In genomic region chr7:75534727-75535307, GRCh38 we compare ENCODE assay signal across 1 cellular context.
TF ChIP-seq lines count a peak whose summit lies in the region.

No MANE protein-coding gene starts in this region.

TF ChIP-seq in GM12878, 131 proteins besides CTCF, POLR2A, EP300 and RAD21 (continued from another document):
- TF ChIP-seq CUX1 (IDR thresholded peaks at IDR 0.05; ENCODE audit: insufficient replicate concordance, low read depth, low read length) = no peak
- peak; percentile 65; the same call in 1 of the 2 replicates for TF ChIP-seq NFIC (IDR thresholded peaks at IDR 0.05; ENCODE audit: low read depth, low read length)
- TF ChIP-seq RUNX3 (IDR thresholded peaks at IDR 0.05; ENCODE audit: low read length) = peak; percentile 59; the same call in 1 of the 2 replicates
- TF ChIP-seq SPI1 (IDR thresholded peaks at IDR 0.05; ENCODE audit: borderline replicate concordance, insufficient read depth, low read depth, low read length) = peak; percentile 32; the same call in 1 of the 2 replicates
- peak; percentile 19 for TF ChIP-seq MEF2B (IDR thresholded peaks at IDR 0.05; ENCODE audit: partially characterized antibody, poor library complexity, severe bottlenecking)
- TF ChIP-seq IKZF1 (conservative IDR thresholded peaks at IDR 0.05) = no peak; the same call in 1 of the 2 replicates
- no peak for TF ChIP-seq MYC (IDR thresholded peaks at IDR 0.05; ENCODE audit: insufficient read depth, insufficient read length, insufficient replicate concordance, low read length, severe bottlenecking)
- TF ChIP-seq, protein P1, sequence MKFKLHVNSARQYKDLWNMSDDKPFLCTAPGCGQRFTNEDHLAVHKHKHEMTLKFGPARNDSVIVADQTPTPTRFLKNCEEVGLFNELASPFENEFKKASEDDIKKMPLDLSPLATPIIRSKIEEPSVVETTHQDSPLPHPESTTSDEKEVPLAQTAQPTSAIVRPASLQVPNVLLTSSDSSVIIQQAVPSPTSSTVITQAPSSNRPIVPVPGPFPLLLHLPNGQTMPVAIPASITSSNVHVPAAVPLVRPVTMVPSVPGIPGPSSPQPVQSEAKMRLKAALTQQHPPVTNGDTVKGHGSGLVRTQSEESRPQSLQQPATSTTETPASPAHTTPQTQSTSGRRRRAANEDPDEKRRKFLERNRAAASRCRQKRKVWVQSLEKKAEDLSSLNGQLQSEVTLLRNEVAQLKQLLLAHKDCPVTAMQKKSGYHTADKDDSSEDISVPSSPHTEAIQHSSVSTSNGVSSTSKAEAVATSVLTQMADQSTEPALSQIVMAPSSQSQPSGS (IDR thresholded peaks at IDR 0.05; ENCODE audit: low read length) = 0 out of 2 replicates have a peak, but pooled peaks have one; percentile 21
- no peak for TF ChIP-seq CHD2 (IDR thresholded peaks at IDR 0.05; ENCODE audit: borderline replicate concordance, low read depth, low read length)
- TF ChIP-seq ZNF622 (IDR thresholded peaks at IDR 0.05) = no peak
- TF ChIP-seq, protein P2, sequence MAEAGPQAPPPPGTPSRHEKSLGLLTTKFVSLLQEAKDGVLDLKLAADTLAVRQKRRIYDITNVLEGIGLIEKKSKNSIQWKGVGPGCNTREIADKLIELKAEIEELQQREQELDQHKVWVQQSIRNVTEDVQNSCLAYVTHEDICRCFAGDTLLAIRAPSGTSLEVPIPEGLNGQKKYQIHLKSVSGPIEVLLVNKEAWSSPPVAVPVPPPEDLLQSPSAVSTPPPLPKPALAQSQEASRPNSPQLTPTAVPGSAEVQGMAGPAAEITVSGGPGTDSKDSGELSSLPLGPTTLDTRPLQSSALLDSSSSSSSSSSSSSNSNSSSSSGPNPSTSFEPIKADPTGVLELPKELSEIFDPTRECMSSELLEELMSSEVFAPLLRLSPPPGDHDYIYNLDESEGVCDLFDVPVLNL (IDR thresholded peaks at IDR 0.05; ENCODE audit: low read depth, low read length) = no peak
- TF ChIP-seq CBX3 (IDR thresholded peaks at IDR 0.05; ENCODE audit: borderline replicate concordance, low read depth) = no peak
- TF ChIP-seq ZNF384 (IDR thresholded peaks at IDR 0.05; ENCODE audit: borderline replicate concordance, low read depth, low read length) = no peak
- TF ChIP-seq, protein P3, sequence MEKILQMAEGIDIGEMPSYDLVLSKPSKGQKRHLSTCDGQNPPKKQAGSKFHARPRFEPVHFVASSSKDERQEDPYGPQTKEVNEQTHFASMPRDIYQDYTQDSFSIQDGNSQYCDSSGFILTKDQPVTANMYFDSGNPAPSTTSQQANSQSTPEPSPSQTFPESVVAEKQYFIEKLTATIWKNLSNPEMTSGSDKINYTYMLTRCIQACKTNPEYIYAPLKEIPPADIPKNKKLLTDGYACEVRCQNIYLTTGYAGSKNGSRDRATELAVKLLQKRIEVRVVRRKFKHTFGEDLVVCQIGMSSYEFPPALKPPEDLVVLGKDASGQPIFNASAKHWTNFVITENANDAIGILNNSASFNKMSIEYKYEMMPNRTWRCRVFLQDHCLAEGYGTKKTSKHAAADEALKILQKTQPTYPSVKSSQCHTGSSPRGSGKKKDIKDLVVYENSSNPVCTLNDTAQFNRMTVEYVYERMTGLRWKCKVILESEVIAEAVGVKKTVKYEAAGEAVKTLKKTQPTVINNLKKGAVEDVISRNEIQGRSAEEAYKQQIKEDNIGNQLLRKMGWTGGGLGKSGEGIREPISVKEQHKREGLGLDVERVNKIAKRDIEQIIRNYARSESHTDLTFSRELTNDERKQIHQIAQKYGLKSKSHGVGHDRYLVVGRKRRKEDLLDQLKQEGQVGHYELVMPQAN (conservative IDR thresholded peaks at IDR 0.05) = no peak
- no peak for TF ChIP-seq POLR2AphosphoS5 (IDR thresholded peaks at IDR 0.05; ENCODE audit: low read length)
- TF ChIP-seq, protein P4, sequence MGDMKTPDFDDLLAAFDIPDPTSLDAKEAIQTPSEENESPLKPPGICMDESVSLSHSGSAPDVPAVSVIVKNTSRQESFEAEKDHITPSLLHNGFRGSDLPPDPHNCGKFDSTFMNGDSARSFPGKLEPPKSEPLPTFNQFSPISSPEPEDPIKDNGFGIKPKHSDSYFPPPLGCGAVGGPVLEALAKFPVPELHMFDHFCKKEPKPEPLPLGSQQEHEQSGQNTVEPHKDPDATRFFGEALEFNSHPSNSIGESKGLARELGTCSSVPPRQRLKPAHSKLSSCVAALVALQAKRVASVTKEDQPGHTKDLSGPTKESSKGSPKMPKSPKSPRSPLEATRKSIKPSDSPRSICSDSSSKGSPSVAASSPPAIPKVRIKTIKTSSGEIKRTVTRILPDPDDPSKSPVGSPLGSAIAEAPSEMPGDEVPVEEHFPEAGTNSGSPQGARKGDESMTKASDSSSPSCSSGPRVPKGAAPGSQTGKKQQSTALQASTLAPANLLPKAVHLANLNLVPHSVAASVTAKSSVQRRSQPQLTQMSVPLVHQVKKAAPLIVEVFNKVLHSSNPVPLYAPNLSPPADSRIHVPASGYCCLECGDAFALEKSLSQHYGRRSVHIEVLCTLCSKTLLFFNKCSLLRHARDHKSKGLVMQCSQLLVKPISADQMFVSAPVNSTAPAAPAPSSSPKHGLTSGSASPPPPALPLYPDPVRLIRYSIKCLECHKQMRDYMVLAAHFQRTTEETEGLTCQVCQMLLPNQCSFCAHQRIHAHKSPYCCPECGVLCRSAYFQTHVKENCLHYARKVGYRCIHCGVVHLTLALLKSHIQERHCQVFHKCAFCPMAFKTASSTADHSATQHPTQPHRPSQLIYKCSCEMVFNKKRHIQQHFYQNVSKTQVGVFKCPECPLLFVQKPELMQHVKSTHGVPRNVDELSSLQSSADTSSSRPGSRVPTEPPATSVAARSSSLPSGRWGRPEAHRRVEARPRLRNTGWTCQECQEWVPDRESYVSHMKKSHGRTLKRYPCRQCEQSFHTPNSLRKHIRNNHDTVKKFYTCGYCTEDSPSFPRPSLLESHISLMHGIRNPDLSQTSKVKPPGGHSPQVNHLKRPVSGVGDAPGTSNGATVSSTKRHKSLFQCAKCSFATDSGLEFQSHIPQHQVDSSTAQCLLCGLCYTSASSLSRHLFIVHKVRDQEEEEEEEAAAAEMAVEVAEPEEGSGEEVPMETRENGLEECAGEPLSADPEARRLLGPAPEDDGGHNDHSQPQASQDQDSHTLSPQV (IDR thresholded peaks at IDR 0.05) = 0 out of 2 replicates have a peak, but pooled peaks have one; percentile 10
- peak; percentile 56 for TF ChIP-seq CREB1 (IDR thresholded peaks at IDR 0.05; ENCODE audit: low read depth)
- no peak for TF ChIP-seq SREBF1 (IDR thresholded peaks at IDR 0.05; ENCODE audit: low read length)
- TF ChIP-seq SRF (IDR thresholded peaks at IDR 0.05; ENCODE audit: low read depth in 2 of 2, low read length in 2 of 2) = no peak
- no peak for TF ChIP-seq ZBTB40 (IDR thresholded peaks at IDR 0.05; ENCODE audit: borderline replicate concordance)
- TF ChIP-seq NR2C1 (IDR thresholded peaks at IDR 0.05) = no peak
- TF ChIP-seq, protein P5, sequence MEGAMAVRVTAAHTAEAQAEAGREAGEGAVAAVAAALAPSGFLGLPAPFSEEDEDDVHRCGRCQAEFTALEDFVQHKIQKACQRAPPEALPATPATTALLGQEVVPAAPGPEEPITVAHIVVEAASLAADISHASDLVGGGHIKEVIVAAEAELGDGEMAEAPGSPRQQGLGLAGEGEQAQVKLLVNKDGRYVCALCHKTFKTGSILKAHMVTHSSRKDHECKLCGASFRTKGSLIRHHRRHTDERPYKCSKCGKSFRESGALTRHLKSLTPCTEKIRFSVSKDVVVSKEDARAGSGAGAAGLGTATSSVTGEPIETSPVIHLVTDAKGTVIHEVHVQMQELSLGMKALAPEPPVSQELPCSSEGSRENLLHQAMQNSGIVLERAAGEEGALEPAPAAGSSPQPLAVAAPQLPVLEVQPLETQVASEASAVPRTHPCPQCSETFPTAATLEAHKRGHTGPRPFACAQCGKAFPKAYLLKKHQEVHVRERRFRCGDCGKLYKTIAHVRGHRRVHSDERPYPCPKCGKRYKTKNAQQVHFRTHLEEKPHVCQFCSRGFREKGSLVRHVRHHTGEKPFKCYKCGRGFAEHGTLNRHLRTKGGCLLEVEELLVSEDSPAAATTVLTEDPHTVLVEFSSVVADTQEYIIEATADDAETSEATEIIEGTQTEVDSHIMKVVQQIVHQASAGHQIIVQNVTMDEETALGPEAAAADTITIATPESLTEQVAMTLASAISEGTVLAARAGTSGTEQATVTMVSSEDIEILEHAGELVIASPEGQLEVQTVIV (IDR thresholded peaks at IDR 0.05; ENCODE audit: borderline replicate concordance, partially characterized antibody) = no peak
- peak; percentile 61; the same call in 1 of the 2 replicates for TF ChIP-seq CREM (IDR thresholded peaks at IDR 0.05; ENCODE audit: low read depth)
TF ChIP-seq in GM12878: peak in this region for 31.
